In genomic region chr19:48634424-48635262, GRCh38 we compare ENCODE assay signal across 1 cellular context.
TF ChIP-seq lines count a peak whose summit lies in the region.

No MANE protein-coding gene starts in this region.

TF ChIP-seq in K562, 482 proteins besides CTCF, POLR2A, EP300 and RAD21 (continued from another document and continues in another):
- TF ChIP-seq ZBTB26 (CRISPR knock-in tag; IDR thresholded peaks at IDR 0.05): no peak
- TF ChIP-seq, protein P1, sequence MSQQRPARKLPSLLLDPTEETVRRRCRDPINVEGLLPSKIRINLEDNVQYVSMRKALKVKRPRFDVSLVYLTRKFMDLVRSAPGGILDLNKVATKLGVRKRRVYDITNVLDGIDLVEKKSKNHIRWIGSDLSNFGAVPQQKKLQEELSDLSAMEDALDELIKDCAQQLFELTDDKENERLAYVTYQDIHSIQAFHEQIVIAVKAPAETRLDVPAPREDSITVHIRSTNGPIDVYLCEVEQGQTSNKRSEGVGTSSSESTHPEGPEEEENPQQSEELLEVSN (IDR thresholded peaks at IDR 0.05; ENCODE audit: borderline replicate concordance in 1 of 2, extremely low read depth in 1 of 2, insufficient read depth in 1 of 2, insufficient read length in 1 of 2, low read depth in 1 of 2, low read length in 1 of 2, poor library complexity in 1 of 2, severe bottlenecking in 1 of 2): peak; percentile 83 to 92
- TF ChIP-seq CXXC5 (CRISPR knock-in tag; IDR thresholded peaks at IDR 0.05): peak; percentile 76
- TF ChIP-seq ATF7 (IDR thresholded peaks at IDR 0.05): peak; percentile 35; the same call in 1 of the 2 replicates
- TF ChIP-seq ZNF217 (CRISPR knock-in tag; IDR thresholded peaks at IDR 0.05): no peak
- TF ChIP-seq ETV6 (IDR thresholded peaks at IDR 0.05; ENCODE audit: borderline replicate concordance in 1 of 2, low read depth in 2 of 2, low read length in 1 of 2): no peak
- no peak for TF ChIP-seq ETV6 (CRISPR knock-in tag; IDR thresholded peaks at IDR 0.05; ENCODE audit: borderline replicate concordance)
- no peak for TF ChIP-seq ZSCAN29 (IDR thresholded peaks at IDR 0.05)
- TF ChIP-seq HMBOX1 (IDR thresholded peaks at IDR 0.05): no peak
- TF ChIP-seq ZNF57 (CRISPR knock-in tag; IDR thresholded peaks at IDR 0.05): no peak
- TF ChIP-seq MYNN (IDR thresholded peaks at IDR 0.05): no peak
- no peak for TF ChIP-seq MYNN (CRISPR knock-in tag; IDR thresholded peaks at IDR 0.05)
- TF ChIP-seq ZNF511 (CRISPR knock-in tag; IDR thresholded peaks at IDR 0.05): no peak
- no peak; the same call in 1 of the 2 replicates for TF ChIP-seq ZNF586 (CRISPR knock-in tag; conservative IDR thresholded peaks at IDR 0.05)
- 0 out of 2 replicates have a peak, but pooled peaks have one; percentile 44 for TF ChIP-seq ATF4 (CRISPR knock-in tag; IDR thresholded peaks at IDR 0.05)
- no peak for TF ChIP-seq ZNF134 (CRISPR knock-in tag; conservative IDR thresholded peaks at IDR 0.05)
- TF ChIP-seq IFI16 (CRISPR knock-in tag; IDR thresholded peaks at IDR 0.05): no peak
- TF ChIP-seq TARDBP (IDR thresholded peaks at IDR 0.05): no peak
- peak; percentile 100 for TF ChIP-seq ZNF263 (CRISPR knock-in tag; IDR thresholded peaks at IDR 0.05; ENCODE audit: borderline replicate concordance)
- no peak for TF ChIP-seq PTTG1 (tag; IDR thresholded peaks at IDR 0.05; ENCODE audit: low read depth)
- peak in 2 of 3 experiments; percentile 32 to 54 for TF ChIP-seq YY1 (IDR thresholded peaks at IDR 0.05; ENCODE audit: borderline replicate concordance in 1 of 3, control insufficient read depth in 1 of 3, extremely low read depth in 1 of 3, insufficient read depth in 3 of 3, insufficient read length in 1 of 3, insufficient replicate concordance in 2 of 3, low read depth in 1 of 3, low read length in 2 of 3)
- TF ChIP-seq TAF1 (IDR thresholded peaks at IDR 0.05; ENCODE audit: control insufficient read depth, extremely low read depth, insufficient read depth, low read length, severe bottlenecking): peak; percentile 34
- peak; percentile 10; the same call in 1 of the 2 replicates for TF ChIP-seq BCOR (IDR thresholded peaks at IDR 0.05)
- TF ChIP-seq ZNF644 (tag; IDR thresholded peaks at IDR 0.05; ENCODE audit: low read depth): 0 out of 2 replicates have a peak, but pooled peaks have one; percentile 34
- no peak for TF ChIP-seq GTF3C2 (IDR thresholded peaks at IDR 0.05; ENCODE audit: borderline replicate concordance, extremely low read depth, insufficient read length)
- peak; percentile 52 for TF ChIP-seq ZFP36 (IDR thresholded peaks at IDR 0.05; ENCODE audit: low read depth, low read length, partially characterized antibody)
- TF ChIP-seq ZBTB8A (IDR thresholded peaks at IDR 0.05; ENCODE audit: partially characterized antibody): no peak
- TF ChIP-seq ZNF347 (CRISPR knock-in tag; IDR thresholded peaks at IDR 0.05; ENCODE audit: low read depth): no peak
- TF ChIP-seq NCOA2 (IDR thresholded peaks at IDR 0.05; ENCODE audit: partially characterized antibody in 2 of 2): no peak
- TF ChIP-seq ZNF695 (CRISPR knock-in tag; IDR thresholded peaks at IDR 0.05): no peak
- TF ChIP-seq KLF10 (CRISPR knock-in tag; IDR thresholded peaks at IDR 0.05): no peak
- no peak for TF ChIP-seq BMI1 (IDR thresholded peaks at IDR 0.05; ENCODE audit: low read length)
- peak; percentile 13 to 36 for TF ChIP-seq AFF1 (IDR thresholded peaks at IDR 0.05; ENCODE audit: low read depth in 1 of 2, partially characterized antibody in 2 of 2)
- TF ChIP-seq ZBTB43 (CRISPR knock-in tag; IDR thresholded peaks at IDR 0.05): no peak
- TF ChIP-seq NR4A1 (CRISPR knock-in tag; IDR thresholded peaks at IDR 0.05): peak; percentile 85; the same call in 1 of the 2 replicates
- 0 out of 2 replicates have a peak, but pooled peaks have one; percentile 47 for TF ChIP-seq NR4A1 (tag; IDR thresholded peaks at IDR 0.05)
- TF ChIP-seq KLF6 (CRISPR knock-in tag; IDR thresholded peaks at IDR 0.05; ENCODE audit: borderline replicate concordance): no peak; the same call in 1 of the 2 replicates
- TF ChIP-seq KDM2B (CRISPR knock-in tag; IDR thresholded peaks at IDR 0.05): no peak
- no peak for TF ChIP-seq FOS (IDR thresholded peaks at IDR 0.05; ENCODE audit: extremely low read depth, insufficient read length)
- no peak for TF ChIP-seq MBD2 (IDR thresholded peaks at IDR 0.05; ENCODE audit: borderline replicate concordance, low read depth)
- TF ChIP-seq GABPB1 (CRISPR knock-in tag; IDR thresholded peaks at IDR 0.05): no peak; the same call in 1 of the 2 replicates
- TF ChIP-seq NFATC3 (IDR thresholded peaks at IDR 0.05): no peak
- TF ChIP-seq, protein P2, sequence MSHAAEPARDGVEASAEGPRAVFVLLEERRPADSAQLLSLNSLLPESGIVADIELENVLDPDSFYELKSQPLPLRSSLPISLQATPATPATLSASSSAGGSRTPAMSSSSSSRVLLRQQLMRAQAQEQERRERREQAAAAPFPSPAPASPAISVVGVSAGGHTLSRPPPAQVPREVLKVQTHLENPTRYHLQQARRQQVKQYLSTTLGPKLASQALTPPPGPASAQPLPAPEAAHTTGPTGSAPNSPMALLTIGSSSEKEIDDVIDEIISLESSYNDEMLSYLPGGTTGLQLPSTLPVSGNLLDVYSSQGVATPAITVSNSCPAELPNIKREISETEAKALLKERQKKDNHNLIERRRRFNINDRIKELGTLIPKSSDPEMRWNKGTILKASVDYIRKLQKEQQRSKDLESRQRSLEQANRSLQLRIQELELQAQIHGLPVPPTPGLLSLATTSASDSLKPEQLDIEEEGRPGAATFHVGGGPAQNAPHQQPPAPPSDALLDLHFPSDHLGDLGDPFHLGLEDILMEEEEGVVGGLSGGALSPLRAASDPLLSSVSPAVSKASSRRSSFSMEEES (CRISPR knock-in tag; IDR thresholded peaks at IDR 0.05): peak; percentile 96
- TF ChIP-seq ZNF764 (CRISPR knock-in tag; IDR thresholded peaks at IDR 0.05; ENCODE audit: low read depth): no peak
- TF ChIP-seq NR2C1 (IDR thresholded peaks at IDR 0.05): 0 out of 2 replicates have a peak, but pooled peaks have one; percentile 60
- peak; percentile 26; the same call in 1 of the 2 replicates for TF ChIP-seq NR2C1 (tag; IDR thresholded peaks at IDR 0.05)
- TF ChIP-seq, protein P3, sequence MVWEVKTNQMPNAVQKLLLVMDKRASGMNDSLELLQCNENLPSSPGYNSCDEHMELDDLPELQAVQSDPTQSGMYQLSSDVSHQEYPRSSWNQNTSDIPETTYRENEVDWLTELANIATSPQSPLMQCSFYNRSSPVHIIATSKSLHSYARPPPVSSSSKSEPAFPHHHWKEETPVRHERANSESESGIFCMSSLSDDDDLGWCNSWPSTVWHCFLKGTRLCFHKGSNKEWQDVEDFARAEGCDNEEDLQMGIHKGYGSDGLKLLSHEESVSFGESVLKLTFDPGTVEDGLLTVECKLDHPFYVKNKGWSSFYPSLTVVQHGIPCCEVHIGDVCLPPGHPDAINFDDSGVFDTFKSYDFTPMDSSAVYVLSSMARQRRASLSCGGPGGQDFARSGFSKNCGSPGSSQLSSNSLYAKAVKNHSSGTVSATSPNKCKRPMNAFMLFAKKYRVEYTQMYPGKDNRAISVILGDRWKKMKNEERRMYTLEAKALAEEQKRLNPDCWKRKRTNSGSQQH (CRISPR knock-in tag; IDR thresholded peaks at IDR 0.05): no peak
- TF ChIP-seq SMARCA5 (IDR thresholded peaks at IDR 0.05): no peak
- TF ChIP-seq ARID3B (CRISPR knock-in tag; IDR thresholded peaks at IDR 0.05; ENCODE audit: borderline replicate concordance): no peak
- TF ChIP-seq ZBTB17 (CRISPR knock-in tag; IDR thresholded peaks at IDR 0.05): peak; percentile 70; the same call in 1 of the 2 replicates
